In the genomic region with DNA sequence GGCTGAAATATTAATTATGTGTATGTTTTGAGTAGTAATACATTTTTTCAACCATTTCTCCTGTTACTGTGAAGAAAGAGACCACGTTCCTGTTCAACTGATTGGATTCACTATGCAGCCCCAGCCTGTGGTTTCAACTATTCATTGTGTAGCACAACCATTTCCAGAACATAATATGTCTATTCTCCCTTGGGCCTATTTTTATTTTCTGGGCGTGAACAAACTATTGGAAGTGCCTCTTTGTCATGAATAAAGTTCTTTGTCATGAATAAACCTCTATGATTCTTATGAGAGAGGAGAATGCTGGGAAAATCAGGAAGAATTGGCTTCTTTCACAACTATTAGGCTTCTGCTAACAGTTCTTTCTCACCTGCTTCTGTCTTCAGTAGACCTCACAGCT, we compare ENCODE assay signal across 32 cellular contexts.
"Had no signal": no experiment of that assay in that cellular context is flagged by ENCODE, and none has a peak within 500 bp of the region (broad histone marks: within the 10 kb centered on the region; RNA-seq: fewer than 3 reads in every experiment).

No MANE protein-coding gene starts in this region.

- H3K27me3 ChIP-seq: ascending aorta, body of pancreas, MG63, Peyer's patch had no signal

- H3K4me1 ChIP-seq: ascending aorta, body of pancreas, Peyer's patch had no signal

- H3K36me3 ChIP-seq: ascending aorta, MG63, Peyer's patch, WERI-Rb-1 had no signal

- H3K4me3 ChIP-seq: ascending aorta, body of pancreas, MG63, Peyer's patch, SK-N-MC had no signal

- ATAC-seq: activated CD8-positive, alpha-beta T cell treated with anti-CD3 and anti-CD28 coated beads for 36 hours; activated T-cell treated with anti-CD3 and anti-CD28 coated beads, Interleukin-2, amount 50 U/mL, for 72 hours; activated T-helper 17 cell treated with anti-CD3 and anti-CD28 coated beads, Interleukin-2, amount 50 U/mL, for 72 hours; body of pancreas; PC-3 had no signal

- H3K9me3 ChIP-seq: ascending aorta, body of pancreas, MG63, Peyer's patch had no signal

- H3K27ac ChIP-seq: ascending aorta, body of pancreas, Peyer's patch, RWPE1, SK-N-MC, WERI-Rb-1 had no signal

- DNase-seq: activated CD4-positive, alpha-beta T cell treated with anti-CD3 and anti-CD28 coated beads, Interleukin-2, amount 10 ng/mL, durations not matched to agents 24 days and 14 days; activated CD4-positive, alpha-beta T cell treated with anti-CD3 and anti-CD28 coated beads, Interleukin-2, amount 50 U/mL, for 4 hours; activated CD8-positive, alpha-beta T cell treated with anti-CD3 and anti-CD28 coated beads for 36 hours; activated effector memory CD4-positive, alpha-beta T cell treated with anti-CD3 and anti-CD28 coated beads, Interleukin-2, amount 50 U/mL, for 16 hours; activated naive CD4-positive, alpha-beta T cell; activated naive CD4-positive, alpha-beta T cell treated with anti-CD3 and anti-CD28 coated beads, Interleukin-2, amount 50 U/mL, for 16 hours; activated naive CD8-positive, alpha-beta T cell treated with anti-CD3 and anti-CD28 coated beads for 36 hours; activated T-cell treated with anti-CD3 and anti-CD28 coated beads, Interleukin-2, amount 50 U/mL, for 1 hour; activated T-cell treated with anti-CD3 and anti-CD28 coated beads, Interleukin-2, amount 50 U/mL, for 72 hours; amygdala; body of pancreas; caudate nucleus; cerebellar nuclear complex; Karpas-422; KBM-7; MG63; NCI-H1048; NCI-H1105 treated with DMSO at 0.1 percent for 48 hours; NCI-H1436 treated with DMSO at 0.1 percent for 48 hours; NCI-H1694 treated with DMSO at 0.1 percent for 48 hours; NCI-H2029; NCI-H345; NCI-H524 treated with DMSO at 0.1 percent for 48 hours; PC-3; Peyer's patch; Right ventricle myocardium superior; T1000; WERI-Rb-1 had no signal
